Comparison of ENCODE assay signal across 1 cellular context in the genomic region with DNA sequence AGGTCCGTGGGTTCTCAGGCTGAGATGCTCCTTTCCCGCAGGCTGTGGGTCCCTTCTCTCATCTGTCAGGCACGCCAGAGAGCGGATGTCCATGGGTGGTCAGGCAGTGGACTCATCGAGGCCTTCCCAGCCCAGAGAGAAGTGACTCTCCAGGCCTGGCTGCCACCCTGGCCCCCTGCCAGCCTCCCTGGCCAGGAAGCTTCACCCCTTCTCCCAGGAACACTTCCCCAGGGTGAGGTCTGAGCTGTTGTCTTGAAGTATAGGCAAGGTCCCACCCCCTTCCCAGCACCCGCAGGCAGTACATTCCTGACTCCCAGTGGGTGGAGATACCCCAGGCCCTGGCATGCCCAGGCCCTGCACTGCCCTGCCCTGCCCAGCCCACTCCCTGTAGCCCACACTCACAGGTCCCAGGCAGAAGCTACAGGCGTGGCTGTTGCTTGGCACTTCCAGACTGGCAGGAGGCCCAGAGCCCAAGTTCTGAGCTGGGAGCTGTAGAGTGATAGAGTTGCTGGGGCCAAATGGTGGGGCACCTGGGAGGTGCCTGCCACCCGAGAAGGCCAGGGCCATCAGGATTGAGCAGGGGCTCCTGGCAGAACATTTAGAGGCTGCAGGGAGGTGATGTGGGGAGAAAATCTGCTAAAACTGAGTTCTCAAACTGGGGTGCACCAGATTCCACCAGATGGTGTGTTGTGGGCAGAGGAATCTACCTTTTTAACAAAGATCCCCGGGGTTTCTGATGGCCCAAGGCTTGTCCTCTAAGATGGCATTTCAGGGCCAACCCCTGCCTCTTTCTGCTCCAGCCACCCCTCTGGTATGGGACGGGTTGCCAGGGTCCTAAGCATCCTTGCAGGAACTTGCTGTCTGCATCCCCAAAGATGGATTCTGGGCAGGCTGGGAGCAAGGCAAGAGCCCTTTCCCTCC.
TF ChIP-seq lines count a peak whose summit lies in the region.

No MANE protein-coding gene starts in this region.

TF ChIP-seq in HEK293, 187 proteins besides CTCF, POLR2A, EP300 and RAD21 (continued from another document):
- TF ChIP-seq, protein P1, sequence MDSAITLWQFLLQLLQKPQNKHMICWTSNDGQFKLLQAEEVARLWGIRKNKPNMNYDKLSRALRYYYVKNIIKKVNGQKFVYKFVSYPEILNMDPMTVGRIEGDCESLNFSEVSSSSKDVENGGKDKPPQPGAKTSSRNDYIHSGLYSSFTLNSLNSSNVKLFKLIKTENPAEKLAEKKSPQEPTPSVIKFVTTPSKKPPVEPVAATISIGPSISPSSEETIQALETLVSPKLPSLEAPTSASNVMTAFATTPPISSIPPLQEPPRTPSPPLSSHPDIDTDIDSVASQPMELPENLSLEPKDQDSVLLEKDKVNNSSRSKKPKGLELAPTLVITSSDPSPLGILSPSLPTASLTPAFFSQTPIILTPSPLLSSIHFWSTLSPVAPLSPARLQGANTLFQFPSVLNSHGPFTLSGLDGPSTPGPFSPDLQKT (IDR thresholded peaks at IDR 0.05; ENCODE audit: borderline replicate concordance, low read depth, low read length), result no peak
- TF ChIP-seq ZNF26 (tag by site-specific recombination; IDR thresholded peaks at IDR 0.05), result no peak
- TF ChIP-seq SCRT2 (tag by site-specific recombination; IDR thresholded peaks at IDR 0.05), result peak; percentile 71
- TF ChIP-seq ZIC2 (tag by site-specific recombination; IDR thresholded peaks at IDR 0.05), result peak; percentile 53; the same call in 1 of the 2 replicates
- 0 out of 2 replicates have a peak, but pooled peaks have one; percentile 12 for TF ChIP-seq SP2 (tag by site-specific recombination; IDR thresholded peaks at IDR 0.05)
